Comparison of ENCODE assay signal across 17 cellular contexts in the genomic region with DNA sequence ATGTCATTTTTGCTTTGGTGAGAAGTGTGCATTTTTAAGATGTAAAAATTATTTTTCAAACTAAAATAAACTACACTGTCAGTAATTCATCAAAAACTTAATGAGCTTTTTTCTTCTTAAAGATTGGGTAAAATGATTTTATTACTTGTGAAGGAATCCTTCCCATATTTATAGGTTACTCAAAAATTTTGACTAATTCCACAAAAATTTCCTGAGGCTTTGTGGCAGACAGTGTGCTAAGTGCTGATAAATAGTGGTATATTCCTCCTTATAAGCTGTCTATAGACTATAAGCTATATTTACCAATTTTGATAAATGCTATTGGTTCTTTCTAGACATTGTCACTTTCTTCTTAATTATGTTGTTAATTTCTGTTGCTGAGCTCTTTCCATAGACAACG.
DNase-seq lines count a peak whose midpoint lies in the region; ATAC-seq and TF ChIP-seq lines count a peak whose summit lies in the region.
"Had no signal": no experiment of that assay in that cellular context is flagged by ENCODE, and none has a peak within 500 bp of the region (broad histone marks: within the 10 kb centered on the region; RNA-seq: fewer than 3 reads in every experiment).

No MANE protein-coding gene starts in this region.

- H3K4me2 ChIP-seq in osteoblast (ENCODE audit: insufficient read depth, low read length): no peak overlapping the region
- H3K4me2 ChIP-seq: BLaER1 treated with 17β-estradiol and CSF1 and Interleukin-3, amounts not matched to agents 10 nM and 100 nM had no signal

- H3K27me3 ChIP-seq in osteoblast (ENCODE audit: insufficient read depth, low read length): no peaks in the 10 kb centered on the region
- H3K27me3 ChIP-seq: BLaER1 treated with 17β-estradiol and CSF1 and Interleukin-3, amounts not matched to agents 10 nM and 100 nM had no signal

- ATAC-seq in HG03442 (IDR thresholded peaks at IDR 0.05; ENCODE audit: unreplicated experiment): no peak
- no peak for ATAC-seq in HG03469 (IDR thresholded peaks at IDR 0.05; ENCODE audit: unreplicated experiment)
- ATAC-seq: CD8-positive, alpha-beta T cell had no signal

- no peaks in the 10 kb centered on the region for H3K9me3 Mint-ChIP-seq in HFFc6

- H3K4me3 Mint-ChIP-seq in HFFc6: no peak overlapping the region
- H3K4me3 Mint-ChIP-seq: CD8-positive, alpha-beta T cell had no signal

- H3K36me3 ChIP-seq in osteoblast (ENCODE audit: insufficient read depth, low read length): no peaks in the 10 kb centered on the region
- H3K36me3 ChIP-seq: BLaER1 treated with 17β-estradiol and CSF1 and Interleukin-3, amounts not matched to agents 10 nM and 100 nM had no signal

- peaks cover 91% of the 10 kb centered on the region for H3K4me1 Mint-ChIP-seq in HFFc6 (ENCODE audit: low read depth)

- no peaks in the 10 kb centered on the region; the same call in 1 of the 2 replicates for H3K36me3 Mint-ChIP-seq in HFFc6 (ENCODE audit: low read depth)
- H3K36me3 Mint-ChIP-seq: CD8-positive, alpha-beta T cell had no signal

- H3K4me1 ChIP-seq in osteoblast (ENCODE audit: insufficient read depth, low read length): peaks cover 13% of the 10 kb centered on the region

- peak; percentile 32 for DNase-seq in AG10803 (ENCODE audit: low read depth)
- peak; percentile 47 for DNase-seq in HFFc6
- peak; percentile 30 for DNase-seq in astrocyte of the spinal cord (ENCODE audit: low read depth, low spot score)
- DNase-seq in osteoblast (ENCODE audit: insufficient read length, low spot score, missing footprints): no peak
- no peak for DNase-seq in cortex of kidney (lab: John Stamatoyannopoulos, UW)
- DNase-seq: Calu3; CD8-positive, alpha-beta T cell; H7; KBM-7; NCI-H1694; NCI-H510A; NCI-H748 treated with DMSO at 0.1 percent for 48 hours; OCI-M1; SHP77 treated with DMSO at 0.1 percent for 48 hours had no signal

- H2AFZ ChIP-seq in osteoblast (ENCODE audit: low read length): no peak overlapping the region

- no peak overlapping the region for H3K4me3 ChIP-seq in AG10803 (ENCODE audit: low read length)
- H3K4me3 ChIP-seq in astrocyte of the spinal cord (ENCODE audit: low read depth, low read length): no peak overlapping the region
- no peak overlapping the region for H3K4me3 ChIP-seq in osteoblast (ENCODE audit: insufficient read depth, low read length)
- H3K4me3 ChIP-seq: BLaER1 treated with 17β-estradiol and CSF1 and Interleukin-3, amounts not matched to agents 10 nM and 100 nM had no signal

- TF ChIP-seq CTCF in AG10803 (conservative IDR thresholded peaks at IDR 0.05; ENCODE audit: low read length) (no peak), HFFc6 (IDR thresholded peaks at IDR 0.05) (no peak), astrocyte of the spinal cord (IDR thresholded peaks at IDR 0.05; ENCODE audit: low read depth, low read length) (no peak), osteoblast (IDR thresholded peaks at IDR 0.05; ENCODE audit: extremely low read depth, low read depth, low read length) (no peak)

- H3K27ac ChIP-seq in osteoblast (ENCODE audit: low read depth, low read length): peak overlapping the region; percentile 61
- H3K27ac ChIP-seq: BLaER1 treated with 17β-estradiol and CSF1 and Interleukin-3, amounts not matched to agents 10 nM and 100 nM had no signal

- no peaks in the 10 kb centered on the region for H4K20me1 ChIP-seq in osteoblast (ENCODE audit: insufficient read depth, low read length)
- H4K20me1 ChIP-seq: BLaER1 treated with 17β-estradiol and CSF1 and Interleukin-3, amounts not matched to agents 10 nM and 100 nM had no signal

- no peaks in the 10 kb centered on the region; the same call in 1 of the 2 replicates for H3K27me3 Mint-ChIP-seq in HFFc6 (ENCODE audit: insufficient read depth)

- no peaks in the 10 kb centered on the region for H3K79me2 ChIP-seq in osteoblast (ENCODE audit: insufficient read depth, low read length)

- peak overlapping the region; percentile 36; the same call in 1 of the 2 replicates for H3K27ac Mint-ChIP-seq in HFFc6
- H3K27ac Mint-ChIP-seq: CD8-positive, alpha-beta T cell had no signal

- no peaks in the 10 kb centered on the region for H3K9me3 ChIP-seq in osteoblast (ENCODE audit: low read depth, low read length)
- H3K9me3 ChIP-seq: BLaER1 treated with 17β-estradiol and CSF1 and Interleukin-3, amounts not matched to agents 10 nM and 100 nM had no signal

- in situ Hi-C loops in astrocyte of the spinal cord (cut with HindIII; ENCODE audit: low sequenced_read_pairs): no loop called here

Comparison
In these comparisons a context has a peak if more than half of its experiments do, and no peak if none do; other contexts are left out.
1. DNase-seq: peak in AG10803 (single experiment), HFFc6 (single experiment) and astrocyte of the spinal cord (single experiment); none in osteoblast (single experiment) and cortex of kidney (single experiment).